ENCODE assay signal across 8 cellular contexts in the genomic region with DNA sequence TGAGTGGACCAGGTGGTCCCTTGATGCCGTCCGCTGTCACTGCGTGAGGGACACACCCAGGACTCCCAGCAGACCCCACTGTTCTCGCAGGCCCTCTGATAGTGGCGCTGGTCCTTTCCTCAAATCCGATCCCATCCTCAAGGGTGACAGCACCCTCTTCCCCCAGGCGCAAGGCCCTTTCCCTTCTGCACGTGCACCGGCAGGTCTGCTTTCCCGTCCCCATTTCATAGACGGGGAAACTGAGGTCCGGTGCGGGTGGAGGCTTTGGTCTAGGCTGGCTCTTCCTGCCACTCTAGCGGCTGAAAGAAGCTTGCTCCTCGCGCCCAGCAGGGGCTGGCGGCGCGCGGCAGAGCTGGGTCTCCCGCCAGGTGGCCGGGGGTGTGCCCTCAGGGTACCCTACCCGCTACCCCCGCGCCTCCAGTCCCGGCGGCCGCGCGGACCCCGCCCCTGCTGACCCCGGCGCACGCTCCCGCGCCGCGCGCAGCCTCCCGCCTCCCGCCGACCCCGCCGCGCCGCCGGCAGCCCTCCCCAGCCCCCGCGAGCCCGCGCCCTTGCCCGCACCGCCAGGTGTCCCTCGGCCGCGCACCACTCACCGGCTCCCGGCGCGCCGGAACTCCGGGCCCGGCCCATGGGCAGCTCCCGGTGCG. TPM values are rescaled to one million over a fixed set of nuclear protein-coding genes. Genes with fewer than 3 reads are reported as not detected.
A peak's percentile ranks its signal among the peaks of the same experiment; 100 is the strongest.
DNase-seq lines count a peak whose midpoint lies in the region; ATAC-seq, FAIRE-seq and TF ChIP-seq lines count a peak whose summit lies in the region.

No MANE protein-coding gene starts in this region.

- H3K4me1 ChIP-seq in HUES64 (ENCODE audit: insufficient read depth, low read length), result no peaks in the 10 kb centered on the region
- H3K4me1 ChIP-seq in ascending aorta, result no peaks in the 10 kb centered on the region
- peaks cover 3% of the 10 kb centered on the region for H3K4me1 ChIP-seq in keratinocyte (ENCODE audit: control insufficient read depth, extremely low read depth, insufficient read depth, low read length)
- peaks cover 0 to 2% of the 10 kb centered on the region in 2 donors for H3K4me1 ChIP-seq in thoracic aorta (ENCODE audit: control insufficient read depth in 1 of 2, low read depth in 2 of 2)

- dilution Hi-C loops in keratinocyte (cut with MboI; ENCODE audit: extremely low pct_ligation_motif_present, low sequenced_read_pairs), result no loop called here

- H3K36me3 ChIP-seq in HUES64 (ENCODE audit: insufficient read depth, low read length) (no peaks in the 10 kb centered on the region), ascending aorta (no peaks in the 10 kb centered on the region), keratinocyte (ENCODE audit: control insufficient read depth in 2 of 2, extremely low read depth in 1 of 2, insufficient read depth in 2 of 2, low read length in 2 of 2) (no peaks in the 10 kb centered on the region), thoracic aorta (no peaks in the 10 kb centered on the region)

- no peaks in the 10 kb centered on the region for H4K20me1 ChIP-seq in keratinocyte (ENCODE audit: control insufficient read depth, extremely low read depth, insufficient read depth, low read length)

- peak overlapping the region; percentile 78 for H3K4me2 ChIP-seq in keratinocyte (ENCODE audit: control insufficient read depth, extremely low read depth, insufficient read depth, low read depth, low read length)

- FAIRE-seq in keratinocyte (lab: Jason Lieb, UNC), result no peak

- H3K9ac ChIP-seq in HUES64 (ENCODE audit: low read depth, low read length) (no peak overlapping the region), keratinocyte (ENCODE audit: control insufficient read depth, extremely low read depth, insufficient read depth, low read length) (no peak overlapping the region)

- 6% methylated on average over 65 of the region's 65 CpGs for WGBS in HUES64

- peak overlapping the region; percentile 13 for H2AFZ ChIP-seq in keratinocyte (ENCODE audit: control insufficient read depth, low read length)

- H3K9me3 ChIP-seq in HUES64 (ENCODE audit: insufficient read depth, low read depth, low read length) (no peaks in the 10 kb centered on the region), ascending aorta (no peaks in the 10 kb centered on the region), keratinocyte (ENCODE audit: control insufficient read depth, low read depth, low read length) (peaks cover 2% of the 10 kb centered on the region), thoracic aorta (no peaks in the 10 kb centered on the region)

- TF ChIP-seq CTCF in GM10266 (IDR thresholded peaks at IDR 0.05; ENCODE audit: control insufficient read depth, insufficient read depth, low read depth, missing control alignments), result no peak
- no peak for TF ChIP-seq CTCF in ascending aorta (IDR thresholded peaks at IDR 0.05)
- peak in 1 of 3 experiments; percentile 29 for TF ChIP-seq CTCF in keratinocyte (optimal IDR thresholded peaks at IDR 0.05 in 1 of 3, IDR thresholded peaks at IDR 0.05 in 1 of 3, conservative IDR thresholded peaks at IDR 0.05 in 1 of 3; ENCODE audit: extremely low read depth in 1 of 3, insufficient read depth in 2 of 3, low read length in 3 of 3)
- no peak for TF ChIP-seq CTCF in thoracic aorta (IDR thresholded peaks at IDR 0.05)

- DNase-seq in 8988T, result peak; percentile 83
- DNase-seq in GM10266 (ENCODE audit: extremely low spot score), result peak; percentile 48
- no peak for DNase-seq in ascending aorta (ENCODE audit: low spot score in 2 of 2)
- DNase-seq in keratinocyte (ENCODE audit: low read depth, low spot score), result no peak
- DNase-seq in thoracic aorta (ENCODE audit: low spot score), result no peak
- no peak for DNase-seq in kidney glomerular epithelial cell (lab: John Stamatoyannopoulos, UW)
- no peak for DNase-seq in NCI-H510A (lab: John Stamatoyannopoulos, UW)

- H3K4me3 ChIP-seq in HUES64 (ENCODE audit: low read length) (peak overlapping the region; percentile 52), ascending aorta (peak overlapping the region; percentile 21 to 37), keratinocyte (ENCODE audit: control insufficient read depth in 2 of 3, extremely low read depth in 1 of 3, insufficient read depth in 2 of 3, low read depth in 1 of 3, low read length in 3 of 3) (peak overlapping the region in 2 of 3 experiments; percentile 4 to 26), thoracic aorta (peak overlapping the region; percentile 58)

- intact Hi-C loops in ascending aorta (cut with DNase I), result no loop called here

- no peak for ATAC-seq in thoracic aorta (ENCODE audit: insufficient number of reproducible peaks, low FRiP score, low read depth)

- H3K79me2 ChIP-seq in keratinocyte (ENCODE audit: control insufficient read depth, insufficient read depth, low read length), result no peaks in the 10 kb centered on the region

- H3K9me1 ChIP-seq in keratinocyte (ENCODE audit: control insufficient read depth, extremely low read depth, insufficient read depth, low read length), result no peaks in the 10 kb centered on the region

- H3K27me3 ChIP-seq in HUES64 (ENCODE audit: insufficient read depth, low read length) (peaks cover 30% of the 10 kb centered on the region), ascending aorta (no peaks in the 10 kb centered on the region), keratinocyte (ENCODE audit: control insufficient read depth, extremely low read depth, insufficient read depth, low read length) (peaks cover 18% of the 10 kb centered on the region), thoracic aorta (replicated peaks; ENCODE audit: insufficient read depth) (peaks cover 9% of the 10 kb centered on the region)

- H3K27ac ChIP-seq in HUES64 (ENCODE audit: low read depth, low read length), result no peak overlapping the region
- no peak overlapping the region for H3K27ac ChIP-seq in ascending aorta
- H3K27ac ChIP-seq in keratinocyte (ENCODE audit: control insufficient read depth, insufficient read depth, low read length), result no peak overlapping the region
- H3K27ac ChIP-seq in thoracic aorta, result no peak overlapping the region

RNA-seq across cellular contexts. Expression of a gene that starts 0.5 kb away (rescaled TPM):
- polyA plus RNA-seq in HUES64 (2013, experiment 1 of 2), result 0.65 TPM
- 0.70 TPM for polyA plus RNA-seq in HUES64 (2013, experiment 2 of 2)
- total RNA-seq in ascending aorta (not detected), thoracic aorta (not detected)
- not detected in 3 replicates for polyA plus RNA-seq in keratinocyte
- polyA plus RNA-seq in keratinocyte (2011; ENCODE audit: low read depth), result not detected
- 0.04 TPM in 1 of 2 replicates, not detected in the other for polyA plus RNA-seq in keratinocyte (2011; cell fraction: cytosol; rRNA removed)
- polyA plus RNA-seq in keratinocyte (2011; cell fraction: nucleus; rRNA removed), result not detected in 2 replicates
- polyA plus RNA-seq in keratinocyte (2012; ENCODE audit: low replicate concordance), result not detected in 2 replicates
- not detected in 3 replicates for polyA minus RNA-seq in keratinocyte
- polyA minus RNA-seq in keratinocyte (2011; cell fraction: cytosol; rRNA and poly(A)+ RNA removed), result not detected
- polyA minus RNA-seq in keratinocyte (2011; cell fraction: nucleus; rRNA and poly(A)+ RNA removed), result not detected in 2 replicates

Comparison
In these comparisons a context has a peak if more than half of its experiments do, and no peak if none do; other contexts are left out.
1. DNase-seq: peak in 8988T (single experiment) and GM10266 (single experiment); none in ascending aorta (0 of 2), keratinocyte (single experiment), thoracic aorta (single experiment), kidney glomerular epithelial cell (single experiment) and NCI-H510A (single experiment).
2. Peak in every context shown above with its lines, with median percentiles within 50 percentile points of each other: H3K4me3 ChIP-seq.